20 cellular contexts compared by ENCODE assay signal in the genomic region with DNA sequence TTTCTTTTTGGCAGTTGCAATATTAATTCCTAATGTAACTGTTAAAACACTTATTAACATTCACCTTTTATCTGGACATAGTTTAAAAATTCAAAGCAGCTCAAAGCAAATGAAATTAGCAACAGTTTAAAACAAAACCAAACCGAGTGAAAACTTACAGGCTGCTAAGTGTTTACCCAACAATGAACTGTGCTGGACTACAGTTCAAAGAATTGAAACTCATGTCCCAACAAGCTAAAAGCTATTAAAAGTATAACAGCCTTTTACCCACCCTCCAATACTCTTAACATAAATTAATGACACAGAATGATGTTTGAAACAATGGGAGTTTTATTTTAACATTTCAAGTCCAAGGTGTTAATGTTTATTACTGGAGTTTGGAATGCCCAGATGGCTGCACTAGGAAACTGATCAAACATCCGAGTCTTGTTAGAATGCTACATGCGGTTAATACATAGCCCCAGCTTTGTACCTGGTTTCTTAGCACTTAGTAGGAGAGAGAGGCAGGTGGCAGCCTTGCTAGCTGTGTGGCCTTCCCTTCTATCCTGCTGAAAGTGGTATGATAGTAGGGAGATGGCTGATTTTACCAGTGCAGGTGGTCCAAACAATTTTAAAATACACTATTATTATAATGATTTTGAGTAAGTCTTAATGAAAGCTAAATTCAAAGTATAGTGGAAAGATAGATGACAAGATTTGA.
"Had no signal": no experiment of that assay in that cellular context is flagged by ENCODE, and none has a peak within 500 bp of the region (broad histone marks: within the 10 kb centered on the region; RNA-seq: fewer than 3 reads in every experiment).

No MANE protein-coding gene starts in this region.

- DNase-seq: activated CD4-positive, alpha-beta T cell treated with anti-CD3 and anti-CD28 coated beads, Interleukin-2, amount 50 U/mL, for 4 hours; activated effector memory CD4-positive, alpha-beta T cell treated with anti-CD3 and anti-CD28 coated beads, Interleukin-2, amount 50 U/mL, for 16 hours; activated T-cell treated with anti-CD3 and anti-CD28 coated beads, Interleukin-2, amount 50 U/mL, for 4 hours; amygdala; cerebellar nuclear complex; dorsolateral prefrontal cortex; glutamatergic neuron; pancreas; retina; stimulated activated CD4-positive, alpha-beta T cell treated with anti-CD3 and anti-CD28 coated beads, Interleukin-4, amount 100 ng/mL, for 4 hours; stomach; T-helper 1 cell; thyroid gland had no signal

- H3K9ac ChIP-seq: neural progenitor cell had no signal

- H3K36me3 Mint-ChIP-seq: activated naive CD8-positive, alpha-beta T cell; mesothelial cell of epicardium; neural progenitor cell had no signal

- H3K27me3 ChIP-seq: dorsolateral prefrontal cortex, neural progenitor cell, pancreas, stomach, thyroid gland, vagina had no signal

- H3K27ac ChIP-seq: neural progenitor cell, pancreas, stomach, vagina had no signal

- H3K4me3 Mint-ChIP-seq: activated naive CD8-positive, alpha-beta T cell; activated T-cell treated with anti-CD3 and anti-CD28 coated beads, Interleukin-2, amount 50 U/mL, for 4 hours; mesothelial cell of epicardium; neural progenitor cell had no signal

- H3K27ac Mint-ChIP-seq: activated naive CD8-positive, alpha-beta T cell; neural progenitor cell had no signal

- H3K4me3 ChIP-seq: dorsolateral prefrontal cortex, neural progenitor cell, pancreas, skin epidermis, stomach, thyroid gland, vagina had no signal

- H3K9me3 ChIP-seq: pancreas, stomach, thyroid gland, vagina had no signal

- H3K4me2 ChIP-seq: neural progenitor cell had no signal

- ATAC-seq: activated CD4-positive, CD25-positive, alpha-beta regulatory T cell treated with anti-CD3 and anti-CD28 coated beads, Interleukin-2, amount 50 U/mL, for 24 hours; activated T-cell treated with anti-CD3 and anti-CD28 coated beads, Interleukin-2, amount 50 U/mL, for 4 hours; esophagus mucosa; pancreas had no signal

- H3K4me1 Mint-ChIP-seq: neural progenitor cell had no signal

- H3K27me3 Mint-ChIP-seq: activated naive CD8-positive, alpha-beta T cell had no signal

- H3K9me3 Mint-ChIP-seq: activated T-cell treated with anti-CD3 and anti-CD28 coated beads, Interleukin-2, amount 50 U/mL, for 4 hours; mesothelial cell of epicardium; neural progenitor cell had no signal

- H3K36me3 ChIP-seq: neural progenitor cell, pancreas, stomach, thyroid gland, vagina had no signal

- H3K4me1 ChIP-seq: neural progenitor cell, pancreas had no signal
